Comparison of ENCODE assay signal across 8 cellular contexts in genomic region chr6:2857580-2858337, GRCh38. TPM values are rescaled to one million over a fixed set of nuclear protein-coding genes. Genes with fewer than 3 reads are reported as not detected.
DNase-seq lines count a peak whose midpoint lies in the region; ATAC-seq and TF ChIP-seq lines count a peak whose summit lies in the region.

No MANE protein-coding gene starts in this region.

- no peaks in the 10 kb centered on the region for H3K27me3 Mint-ChIP-seq in activated T-cell treated with anti-CD3 and anti-CD28 coated beads, Interleukin-2, amount 50 U/mL, for 4 hours (ENCODE audit: low read depth)

- no peak for TF ChIP-seq POLR2A in gastroesophageal sphincter (IDR thresholded peaks at IDR 0.05)

- no peak for TF ChIP-seq CTCF in gastroesophageal sphincter (IDR thresholded peaks at IDR 0.05)

- no peak overlapping the region for H3K4me3 ChIP-seq in gastroesophageal sphincter

- peaks cover 2% of the 10 kb centered on the region for H3K36me3 Mint-ChIP-seq in activated T-cell treated with anti-CD3 and anti-CD28 coated beads, Interleukin-2, amount 50 U/mL, for 4 hours (ENCODE audit: insufficient read depth)

- ATAC-seq in GM21825 (IDR thresholded peaks at IDR 0.05; ENCODE audit: unreplicated experiment) (peak; percentile 45), gastroesophageal sphincter (no peak)
- ATAC-seq in activated T-cell treated with anti-CD3 and anti-CD28 coated beads, Interleukin-2, amount 50 U/mL, for 4 hours: peak; percentile 68

- DNase-seq in Daoy (ENCODE audit: low read depth) (peak; percentile 68), NCI-H2227 (lab: John Stamatoyannopoulos, UW; ENCODE audit: unreplicated experiment) (peak; percentile 57), COLO668 (lab: John Stamatoyannopoulos, UW; ENCODE audit: unreplicated experiment) (no peak), G401 (ENCODE audit: low spot score) (no peak)
- DNase-seq in activated T-cell treated with anti-CD3 and anti-CD28 coated beads, Interleukin-2, amount 50 U/mL, for 4 hours: peak; percentile 73
- peak; percentile 52 for DNase-seq in stimulated activated CD4-positive, alpha-beta T cell treated with anti-CD3 and anti-CD28 coated beads, Interleukin-12 subunit alpha, Interleukin-12 subunit beta, amount 100 ng/mL, for 4 hours

- H3K4me1 ChIP-seq in gastroesophageal sphincter: peaks cover 0 to 36% (median 5%) of the 10 kb centered on the region in 3 donors

- no peaks in the 10 kb centered on the region for H3K27me3 ChIP-seq in gastroesophageal sphincter

- peaks cover 93% of the 10 kb centered on the region for H3K4me1 Mint-ChIP-seq in activated T-cell treated with anti-CD3 and anti-CD28 coated beads, Interleukin-2, amount 50 U/mL, for 4 hours (ENCODE audit: low read depth)

- 32 to 47% methylated on average over 9 to 18 of the region's 18 CpGs for WGBS in gastroesophageal sphincter (ENCODE audit: low coverage in 1 of 2), 2 donors

- peak overlapping the region in 3 of 4 donors; percentile 38 to 66 (median 65) for H3K27ac ChIP-seq in gastroesophageal sphincter

- H3K9me3 ChIP-seq in gastroesophageal sphincter: no peaks in the 10 kb centered on the region

- in situ Hi-C loops in G401 (cut with HindIII; ENCODE audit: low sequenced_read_pairs): no loop called here

- TF ChIP-seq EP300 in gastroesophageal sphincter (IDR thresholded peaks at IDR 0.05): no peak

- H3K36me3 ChIP-seq in gastroesophageal sphincter: no peaks in the 10 kb centered on the region

- peak overlapping the region; percentile 84 for H3K4me3 Mint-ChIP-seq in activated T-cell treated with anti-CD3 and anti-CD28 coated beads, Interleukin-2, amount 50 U/mL, for 4 hours

- H3K9me3 Mint-ChIP-seq in activated T-cell treated with anti-CD3 and anti-CD28 coated beads, Interleukin-2, amount 50 U/mL, for 4 hours: no peaks in the 10 kb centered on the region

RNA-seq across cellular contexts. Expression of gene SERPINB1, which starts 16.1 kb away (rescaled TPM):
- total RNA-seq in Daoy (2014; rRNA removed; shearing (Covaris generic)): 1.4 and 3.7 TPM in 2 replicates
- 10 to 100 TPM; 16.7 to 19.3 (median 18.0) TPM for total RNA-seq in activated T-cell treated with anti-CD3 and anti-CD28 coated beads, Interleukin-2, amount 50 U/mL, for 4 hours
- total RNA-seq in gastroesophageal sphincter: 10 to 100 TPM; 24.8 to 79.0 (median 45.4) TPM
- 0.06 TPM in 1 of 2 replicates, not detected in the other for total RNA-seq in G401 (2014; rRNA removed; shearing (Covaris generic))

RNA-seq across cellular contexts. Expression of gene SERPINB9, which starts 45.4 kb away (rescaled TPM):
- 0.40 and 1.5 TPM in 2 replicates for total RNA-seq in Daoy (2014; rRNA removed; shearing (Covaris generic))
- 10 to 100 TPM; 41.0 to 48.0 (median 42.4) TPM for total RNA-seq in activated T-cell treated with anti-CD3 and anti-CD28 coated beads, Interleukin-2, amount 50 U/mL, for 4 hours
- 10 to 100 TPM in 1 of 4 donors, 1 to 10 TPM in 3; 5.9 to 16.6 (median 8.0) TPM for total RNA-seq in gastroesophageal sphincter
- 18.6 and 26.5 TPM in 2 replicates for total RNA-seq in G401 (2014; rRNA removed; shearing (Covaris generic))

Comparison
In these comparisons a context has a peak if more than half of its experiments do, and no peak if none do; other contexts are left out.
1. DNase-seq: peak in Daoy (single experiment), NCI-H2227 (single experiment), activated T-cell treated with anti-CD3 and anti-CD28 coated beads, Interleukin-2, amount 50 U/mL, for 4 hours (single experiment) and stimulated activated CD4-positive, alpha-beta T cell treated with anti-CD3 and anti-CD28 coated beads, Interleukin-12 subunit alpha, Interleukin-12 subunit beta, amount 100 ng/mL, for 4 hours (single experiment); none in COLO668 (single experiment) and G401 (single experiment).